15 cellular contexts compared by ENCODE assay signal in genomic region chr21:36749935-36750578, GRCh38. TPM values are rescaled to one million over a fixed set of nuclear protein-coding genes. Genes with fewer than 3 reads are reported as not detected.
DNase-seq lines count a peak whose midpoint lies in the region; ATAC-seq and TF ChIP-seq lines count a peak whose summit lies in the region.
"Had no signal": no experiment of that assay in that cellular context is flagged by ENCODE, and none has a peak within 500 bp of the region (broad histone marks: within the 10 kb centered on the region; RNA-seq: fewer than 3 reads in every experiment).

No MANE protein-coding gene starts in this region.

- H3F3A ChIP-seq in neural progenitor cell (ENCODE audit: low read depth): peaks cover 47% of the 10 kb centered on the region

- DNase-seq in WTC11 (ENCODE audit: low spot score): peak; percentile 79
- no peak for DNase-seq in right cardiac atrium
- DNase-seq in neural progenitor cell (ENCODE audit: low spot score): peak; percentile 96
- no peak for DNase-seq in NOMO-1 treated with DMSO at 0.1 percent for 48 hours (lab: John Stamatoyannopoulos, UW; ENCODE audit: unreplicated experiment)
- no peak for DNase-seq in RKO (ENCODE audit: low spot score)
- DNase-seq: activated CD8-positive, alpha-beta memory T cell treated with anti-CD3 and anti-CD28 coated beads, Interleukin-2, amount 50 U/mL, for 4 hours; CD4-positive, CD25-positive, alpha-beta regulatory T cell; MV-4-11; NCI-H510A treated with DMSO at 0.1 percent for 48 hours; nucleus accumbens; stimulated activated CD4-positive, alpha-beta T cell treated with anti-CD3 and anti-CD28 coated beads, Interleukin-2, amount 100 ng/mL, for 24 hours; stimulated activated naive CD4-positive, alpha-beta T cell treated with Interleukin-2 at 50 U/mL for 16 hours had no signal

- H3K27me3 Mint-ChIP-seq in WTC11 (ENCODE audit: low read depth) (peaks cover 37% of the 10 kb centered on the region), neural progenitor cell (ENCODE audit: insufficient read depth, low read depth) (peaks cover 9% of the 10 kb centered on the region)

- H2AFZ ChIP-seq in neural progenitor cell (replicated peaks): no peak overlapping the region

- no peak for TF ChIP-seq CTCF in WTC11 (IDR thresholded peaks at IDR 0.05)
- no peak for TF ChIP-seq CTCF in neural progenitor cell (IDR thresholded peaks at IDR 0.05)

- H3K4me1 Mint-ChIP-seq in WTC11 (peaks cover 57% of the 10 kb centered on the region), neural progenitor cell (peaks cover 71% of the 10 kb centered on the region)

- H3K4me1 ChIP-seq in ES-I3 (ENCODE audit: insufficient read depth, low read length) (peaks cover 30% of the 10 kb centered on the region), right cardiac atrium (ENCODE audit: control insufficient read depth, insufficient read depth, low read length) (no peaks in the 10 kb centered on the region), neural progenitor cell (peaks cover 70% of the 10 kb centered on the region)

- H3K4me2 ChIP-seq in neural progenitor cell: peak overlapping the region; percentile 90

- no peaks in the 10 kb centered on the region for H3K36me3 Mint-ChIP-seq in WTC11
- H3K36me3 Mint-ChIP-seq in neural progenitor cell: peaks cover 2% of the 10 kb centered on the region

- peak overlapping the region; percentile 99 for H3K27ac Mint-ChIP-seq in WTC11
- H3K27ac Mint-ChIP-seq in neural progenitor cell: peak overlapping the region; percentile 100
- H3K27ac Mint-ChIP-seq: CD4-positive, CD25-positive, alpha-beta regulatory T cell had no signal

- POLR2A ChIA-PET in WTC11 (lab: Charles Lee): no interaction called here

- 68% methylated on average over 14 of the region's 14 CpGs for WGBS in right cardiac atrium

- H3K9me3 ChIP-seq in ES-I3 (ENCODE audit: control insufficient read depth, insufficient read depth, low read length) (no peaks in the 10 kb centered on the region), right cardiac atrium (ENCODE audit: control insufficient read depth, low read length) (no peaks in the 10 kb centered on the region), neural progenitor cell (ENCODE audit: low read depth) (no peaks in the 10 kb centered on the region)

- H4K20me1 ChIP-seq in neural progenitor cell (ENCODE audit: low read depth): no peaks in the 10 kb centered on the region

- no peak overlapping the region for H3K27ac ChIP-seq in right cardiac atrium (ENCODE audit: low read length)
- H3K27ac ChIP-seq in neural progenitor cell: peak overlapping the region; percentile 91

- H3K79me2 ChIP-seq in neural progenitor cell (ENCODE audit: low read depth): no peaks in the 10 kb centered on the region

- CTCF ChIA-PET in WTC11 (lab: Charles Lee): interaction anchor here (0.7 to 1.7 kb wide), 6 partner anchors 8 to 227 kb away, joined by 3 to 8 read pairs (median 5); no protein-coding TSS in a partner anchor

- H3K4me3 ChIP-seq in right cardiac atrium (ENCODE audit: low read length) (no peak overlapping the region), neural progenitor cell (peak overlapping the region; percentile 23)

- ATAC-seq in WTC11 (peak; percentile 80), right cardiac atrium (peak; percentile 53 to 57), HG02870 (IDR thresholded peaks at IDR 0.05; ENCODE audit: unreplicated experiment) (no peak), GM21423 (IDR thresholded peaks at IDR 0.05; ENCODE audit: unreplicated experiment) (no peak)

- H3K9ac ChIP-seq in ES-I3 (ENCODE audit: low read depth, low read length) (peak overlapping the region; percentile 24), neural progenitor cell (no peak overlapping the region)

- H3K4me3 Mint-ChIP-seq in WTC11: peak overlapping the region; percentile 46
- peak overlapping the region; percentile 64 for H3K4me3 Mint-ChIP-seq in neural progenitor cell
- H3K4me3 Mint-ChIP-seq: CD4-positive, CD25-positive, alpha-beta regulatory T cell had no signal

- H3K9me3 Mint-ChIP-seq in WTC11: no peaks in the 10 kb centered on the region
- no peaks in the 10 kb centered on the region for H3K9me3 Mint-ChIP-seq in neural progenitor cell

- no peaks in the 10 kb centered on the region for H3K27me3 ChIP-seq in right cardiac atrium (ENCODE audit: control insufficient read depth, insufficient read depth)
- peaks cover 35% of the 10 kb centered on the region for H3K27me3 ChIP-seq in neural progenitor cell

- intact Hi-C loops in right cardiac atrium (cut with DNase I): loop anchor here in 1 of 4 donors (10.0 kb wide), 1 partner anchor 175 kb away; no protein-coding TSS in a partner anchor

- H3K36me3 ChIP-seq in ES-I3 (ENCODE audit: insufficient read depth, low read length): no peaks in the 10 kb centered on the region
- no peaks in the 10 kb centered on the region for H3K36me3 ChIP-seq in neural progenitor cell

TF ChIP-seq in WTC11, 78 proteins besides CTCF, POLR2A, EP300 and RAD21:
- TF ChIP-seq GRHL2 (CRISPR knock-in tag; IDR thresholded peaks at IDR 0.05; ENCODE audit: insufficient replicate concordance, severe bottlenecking) (no peak), TCF7 (CRISPR knock-in tag; IDR thresholded peaks at IDR 0.05; ENCODE audit: low read depth) (no peak), PREB (CRISPR knock-in tag; IDR thresholded peaks at IDR 0.05; ENCODE audit: borderline replicate concordance) (no peak), PRDM15 (CRISPR knock-in tag; IDR thresholded peaks at IDR 0.05) (no peak), JUN (CRISPR knock-in tag; IDR thresholded peaks at IDR 0.05) (no peak), ETV6 (CRISPR knock-in tag; IDR thresholded peaks at IDR 0.05) (no peak), SMAD3 (CRISPR knock-in tag; IDR thresholded peaks at IDR 0.05; ENCODE audit: borderline replicate concordance) (no peak), USF1 (CRISPR knock-in tag; IDR thresholded peaks at IDR 0.05) (no peak), TP53 (CRISPR knock-in tag; IDR thresholded peaks at IDR 0.05) (no peak), TEAD4 (CRISPR knock-in tag; IDR thresholded peaks at IDR 0.05) (no peak), ESRRA (CRISPR knock-in tag; IDR thresholded peaks at IDR 0.05; ENCODE audit: borderline replicate concordance) (no peak)
TF ChIP-seq in WTC11: peak in this region for 0.

RNA-seq across cellular contexts. Expression of gene SIM2, which starts 51.1 kb away (rescaled TPM):
- total RNA-seq in WTC11 (2021): 0.09 to 0.17 TPM (median 0.11 TPM) in 3 replicates
- total RNA-seq in right cardiac atrium: not detected
- polyA plus RNA-seq in right cardiac atrium: not detected
- total RNA-seq in neural progenitor cell (ENCODE audit: low replicate concordance): not detected in 2 replicates
- total RNA-seq: CD4-positive, CD25-positive, alpha-beta regulatory T cell had no signal

Comparison
In these comparisons a context has a peak if more than half of its experiments do, and no peak if none do; other contexts are left out.
1. ATAC-seq: peak in WTC11 (single experiment) and right cardiac atrium (2 of 2); none in HG02870 (single experiment) and GM21423 (single experiment).
2. DNase-seq: peak in WTC11 (single experiment) and neural progenitor cell (single experiment); none in right cardiac atrium (0 of 3), NOMO-1 treated with DMSO at 0.1 percent for 48 hours (single experiment) and RKO (single experiment).